36 cellular contexts compared by ENCODE assay signal in the genomic region with DNA sequence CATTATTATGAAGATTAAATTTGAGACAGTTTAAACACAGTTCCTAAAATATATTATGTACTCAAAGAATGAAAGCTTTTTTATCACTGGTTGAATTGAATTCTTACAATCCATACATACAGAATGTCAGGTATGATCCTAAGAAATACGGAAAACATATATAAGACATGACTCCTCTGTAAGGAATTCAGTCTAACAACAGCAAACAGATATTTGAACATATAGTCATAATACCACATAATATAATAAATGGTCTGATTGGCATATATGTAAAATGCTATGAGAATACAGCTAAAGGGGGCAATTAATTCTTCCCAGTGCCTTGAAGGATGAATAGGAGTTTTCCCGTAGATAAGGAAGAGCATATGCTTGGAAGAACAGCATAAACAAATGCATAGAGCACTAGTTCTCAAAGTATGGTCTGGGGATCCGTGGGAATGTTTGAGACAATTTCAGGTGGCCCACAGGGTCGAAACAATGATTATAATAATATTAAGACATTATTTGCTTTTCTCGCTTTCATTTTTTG.
"Had no signal": no experiment of that assay in that cellular context is flagged by ENCODE, and none has a peak within 500 bp of the region (broad histone marks: within the 10 kb centered on the region; RNA-seq: fewer than 3 reads in every experiment).

No MANE protein-coding gene starts in this region.

- FAIRE-seq: astrocyte had no signal

- H3K4me1 ChIP-seq: adrenal gland, body of pancreas, breast epithelium, SJSA1 had no signal

- H3K9me3 Mint-ChIP-seq: activated B cell treated with CpG ODN at 0.5 μM for 24 hours; activated CD4-positive, alpha-beta memory T cell treated with anti-CD3 and anti-CD28 coated beads for 36 hours; activated naive CD4-positive, alpha-beta T cell treated with anti-CD3 and anti-CD28 coated beads for 36 hours; activated naive CD4-positive, alpha-beta T cell treated with anti-CD3 and anti-CD28 coated beads, Interleukin-2, amount 50 U/mL, for 72 hours; activated T-cell treated with anti-CD3 and anti-CD28 coated beads, Interleukin-2, amount 50 U/mL, for 4 hours; activated T-helper 1 cell treated with anti-CD3 and anti-CD28 coated beads, Interleukin-12 subunit alpha, Interleukin-12 subunit beta, Interleukin-2, Interleukin-4 antibody, amounts not matched to agents 30 ng/mL and 10 ng/mL and 1 ng/mL, durations not matched to agents 14 hours and 24 hours and 36 hours had no signal

- H3K9me3 ChIP-seq: adrenal gland, body of pancreas, breast epithelium, MG63, SJSA1 had no signal

- H3K27ac Mint-ChIP-seq: activated B cell treated with CpG ODN at 0.5 μM for 24 hours; activated CD4-positive, alpha-beta memory T cell treated with anti-CD3 and anti-CD28 coated beads for 36 hours; activated naive CD4-positive, alpha-beta T cell treated with anti-CD3 and anti-CD28 coated beads for 36 hours; activated naive CD4-positive, alpha-beta T cell treated with anti-CD3 and anti-CD28 coated beads, Interleukin-2, amount 50 U/mL, for 72 hours; activated T-helper 1 cell treated with anti-CD3 and anti-CD28 coated beads, Interleukin-12 subunit alpha, Interleukin-12 subunit beta, Interleukin-2, Interleukin-4 antibody, amounts not matched to agents 30 ng/mL and 10 ng/mL and 1 ng/mL, durations not matched to agents 14 hours and 24 hours and 36 hours had no signal

- H3K4me1 Mint-ChIP-seq: activated B cell treated with CpG ODN at 0.5 μM for 24 hours had no signal

- H3K27me3 Mint-ChIP-seq: activated B cell treated with CpG ODN at 0.5 μM for 24 hours; activated CD4-positive, alpha-beta memory T cell treated with anti-CD3 and anti-CD28 coated beads for 36 hours had no signal

- DNase-seq: activated B cell treated with CpG ODN at 0.5 μM for 24 hours; activated CD4-positive, alpha-beta memory T cell treated with anti-CD3 and anti-CD28 coated beads for 36 hours; activated CD4-positive, alpha-beta T cell treated with anti-CD3 and anti-CD28 coated beads for 4 hours; activated CD4-positive, alpha-beta T cell treated with anti-CD3 and anti-CD28 coated beads, Interleukin-2, amount 50 U/mL, for 1 hour; activated CD4-positive, CD25-positive, alpha-beta regulatory T cell treated with anti-CD3 and anti-CD28 coated beads, Interleukin-2, amount 50 U/mL, for 72 hours; activated CD8-positive, alpha-beta memory T cell treated with anti-CD3 and anti-CD28 coated beads, Interleukin-2, amount 50 U/mL, for 4 hours; activated gamma-delta T cell treated with Interleukin-2 at 50 U/mL for 16 hours; activated naive CD4-positive, alpha-beta T cell treated with anti-CD3 and anti-CD28 coated beads for 36 hours; activated T-cell treated with anti-CD3 and anti-CD28 coated beads for 4 hours; activated T-cell treated with anti-CD3 and anti-CD28 coated beads, Interleukin-2, amount 50 U/mL, for 4 hours; adrenal gland; body of pancreas; caudate nucleus; cerebellar nuclear complex; Karpas-422; MG63; NCI-H1048; NCI-H1105 treated with DMSO at 0.1 percent for 48 hours; NCI-H1436; NCI-H1694; NCI-H2029; NCI-H345; NCI-H526; NCI-H748 treated with DMSO at 0.1 percent for 48 hours; NK-92 treated with Interleukin-12 subunit alpha and Interleukin-12 subunit beta, amount 100 ng/mL, for 24 hours; SHP77 treated with DMSO at 0.1 percent for 48 hours; SW 1271; T-helper 1 cell; T-helper 2 cell; T-helper 9 cell had no signal

- H3K27me3 ChIP-seq: adrenal gland, body of pancreas, breast epithelium, MG63, SJSA1 had no signal

- ATAC-seq: activated naive CD4-positive, alpha-beta T cell treated with anti-CD3 and anti-CD28 coated beads, Interleukin-2, amount 50 U/mL, for 72 hours; activated T-cell treated with anti-CD3 and anti-CD28 coated beads, Interleukin-2, amount 50 U/mL, for 4 hours; body of pancreas had no signal

- H3K36me3 ChIP-seq: adrenal gland, breast epithelium, MG63, SJSA1 had no signal

- H3K4me3 Mint-ChIP-seq: activated B cell treated with CpG ODN at 0.5 μM for 24 hours; activated CD4-positive, alpha-beta memory T cell treated with anti-CD3 and anti-CD28 coated beads for 36 hours; activated naive CD4-positive, alpha-beta T cell treated with anti-CD3 and anti-CD28 coated beads for 36 hours; activated T-cell treated with anti-CD3 and anti-CD28 coated beads, Interleukin-2, amount 50 U/mL, for 4 hours; activated T-helper 1 cell treated with anti-CD3 and anti-CD28 coated beads, Interleukin-12 subunit alpha, Interleukin-12 subunit beta, Interleukin-2, Interleukin-4 antibody, amounts not matched to agents 30 ng/mL and 10 ng/mL and 1 ng/mL, durations not matched to agents 14 hours and 24 hours and 36 hours had no signal

- H3K27ac ChIP-seq: adrenal gland, body of pancreas, breast epithelium, SJSA1, VCaP had no signal

- H3K4me3 ChIP-seq: adrenal gland, body of pancreas, breast epithelium, MG63, SJSA1 had no signal
